1 cellular context compared by ENCODE assay signal in genomic region chr12:121576851-121577391, GRCh38.
A peak's percentile ranks its signal among the peaks of the same experiment; 100 is the strongest.
TF ChIP-seq lines count a peak whose summit lies in the region.

No MANE protein-coding gene starts in this region.

TF ChIP-seq in H1, 55 proteins besides CTCF, POLR2A, EP300 and RAD21 (continued from another document):
- TF ChIP-seq CHD7 (IDR thresholded peaks at IDR 0.05; ENCODE audit: insufficient replicate concordance, low read length) (no peak), TAF7 (optimal IDR thresholded peaks at IDR 0.05; ENCODE audit: borderline replicate concordance, low read depth, low read length) (no peak), TAF1 (IDR thresholded peaks at IDR 0.05; ENCODE audit: low read depth, low read length) (peak; percentile 65; the same call in 1 of the 2 replicates), GTF2F1 (IDR thresholded peaks at IDR 0.05; ENCODE audit: borderline replicate concordance, low read depth, low read length) (no peak), SIRT6 (IDR thresholded peaks at IDR 0.05; ENCODE audit: low read length) (no peak), CBX5 (IDR thresholded peaks at IDR 0.05; ENCODE audit: low read depth, low read length) (no peak), NRF1 (IDR thresholded peaks at IDR 0.05; ENCODE audit: low read depth, low read length) (no peak), SP4 (IDR thresholded peaks at IDR 0.05; ENCODE audit: low read length) (0 out of 2 replicates have a peak, but pooled peaks have one; percentile 10), MAFK (IDR thresholded peaks at IDR 0.05; ENCODE audit: low read depth, low read length) (no peak), BRCA1 (IDR thresholded peaks at IDR 0.05; ENCODE audit: low read depth, low read length) (no peak), RXRA (IDR thresholded peaks at IDR 0.05; ENCODE audit: insufficient read depth, low read depth, low read length) (no peak), RBBP5 (IDR thresholded peaks at IDR 0.05; ENCODE audit: borderline replicate concordance, low read depth, low read length) (no peak), CHD1 (IDR thresholded peaks at IDR 0.05; ENCODE audit: low read depth, low read length) (no peak), BCL11A (IDR thresholded peaks at IDR 0.05; ENCODE audit: low read depth in 2 of 2, low read length in 2 of 2) (no peak), KDM4A (IDR thresholded peaks at IDR 0.05; ENCODE audit: low read depth, low read length, severe bottlenecking) (no peak), SRF (IDR thresholded peaks at IDR 0.05; ENCODE audit: low read depth, low read length) (no peak), NANOG (IDR thresholded peaks at IDR 0.05; ENCODE audit: insufficient read depth, low read depth, low read length, poor library complexity, severe bottlenecking) (no peak), KDM1A (IDR thresholded peaks at IDR 0.05; ENCODE audit: borderline replicate concordance, low read length) (no peak), FOSL1 (IDR thresholded peaks at IDR 0.05; ENCODE audit: insufficient read depth, low read depth, low read length) (no peak), SP2 (IDR thresholded peaks at IDR 0.05; ENCODE audit: low read length) (no peak), ATF3 (IDR thresholded peaks at IDR 0.05; ENCODE audit: insufficient read depth, low read depth, low read length) (no peak), RFX5 (IDR thresholded peaks at IDR 0.05; ENCODE audit: borderline replicate concordance, low read depth, low read length) (no peak), E2F6 (IDR thresholded peaks at IDR 0.05) (no peak), POLR2AphosphoS5 (IDR thresholded peaks at IDR 0.05; ENCODE audit: low read depth, low read length) (peak; percentile 32; the same call in 1 of the 2 replicates), CEBPB (IDR thresholded peaks at IDR 0.05; ENCODE audit: low read depth, low read length) (no peak), TCF12 (IDR thresholded peaks at IDR 0.05; ENCODE audit: low read depth, low read length) (no peak), SAP30 (IDR thresholded peaks at IDR 0.05; ENCODE audit: insufficient read depth, insufficient replicate concordance, low read length) (no peak), HDAC2 (IDR thresholded peaks at IDR 0.05; ENCODE audit: borderline replicate concordance in 1 of 2, low read depth in 2 of 2, low read length in 2 of 2) (no peak; a peak in 1 of 4 replicates), CHD2 (IDR thresholded peaks at IDR 0.05; ENCODE audit: low read length) (0 out of 2 replicates have a peak, but pooled peaks have one; percentile 31), USF2 (IDR thresholded peaks at IDR 0.05; ENCODE audit: low read length) (no peak)
TF ChIP-seq in H1: peak in this region for 6.
